In genomic region chr11:1034456-1035295, GRCh38 we compare ENCODE assay signal across 16 cellular contexts. TPM values are rescaled to one million over a fixed set of nuclear protein-coding genes. Genes with fewer than 3 reads are reported as not detected.
DNase-seq lines count a peak whose midpoint lies in the region; ATAC-seq, FAIRE-seq and TF ChIP-seq lines count a peak whose summit lies in the region.
"Had no signal": no experiment of that assay in that cellular context is flagged by ENCODE, and none has a peak within 500 bp of the region (broad histone marks: within the 10 kb centered on the region; RNA-seq: fewer than 3 reads in every experiment).

No MANE protein-coding gene starts in this region.

- H3K27me3 Mint-ChIP-seq in naive thymus-derived CD8-positive, alpha-beta T cell: peaks cover 0 to 2% (median 0%) of the 10 kb centered on the region in 5 donors
- H3K27me3 Mint-ChIP-seq: CD4-positive, alpha-beta memory T cell; IgD-negative memory B cell had no signal

- H3K4me1 ChIP-seq in H1 (replicated peaks in 1 of 4; ENCODE audit: control insufficient read depth in 3 of 4, insufficient read depth in 4 of 4, low read length in 3 of 4): peaks cover 0 to 2% (median 0%) of the 10 kb centered on the region in 4 experiments; a peak in 2 of 7 replicates
- peaks cover 0 to 9% of the 10 kb centered on the region in 2 donors for H3K4me1 ChIP-seq in neuronal stem cell (ENCODE audit: control insufficient read depth in 2 of 2, insufficient read depth in 1 of 2, low read depth in 1 of 2, low read length in 2 of 2)
- H3K4me1 ChIP-seq: A549, BE2C had no signal

- H3K79me1 ChIP-seq in H1 (ENCODE audit: low read depth, low read length): peaks cover 4% of the 10 kb centered on the region; the same call in 1 of the 2 replicates
- no peaks in the 10 kb centered on the region for H3K79me1 ChIP-seq in neuronal stem cell (ENCODE audit: low read depth, low read length)

- 90% methylated on average over 19 of the region's 39 CpGs; no CpG with 5 or more reads in 1 of the 2 experiments for WGBS in H1 (ENCODE audit: extremely low coverage in 1 of 2, insufficient coverage in 1 of 2, insufficient read length in 1 of 2, insufficient replicate concordance in 2 of 2, low coverage in 1 of 2, low lambda C conversion rate in 2 of 2, missing lambda C conversion rate in 1 of 2), 2 experiments
- WGBS in neuronal stem cell (ENCODE audit: extremely low coverage in 2 of 2, insufficient read length in 2 of 2, insufficient replicate concordance in 1 of 2), 2 donors: no CpG with 5 or more reads among the region's 39 CpGs

- H3K56ac ChIP-seq in H1 (replicated peaks; ENCODE audit: insufficient read length, low read depth, low read length): no peak overlapping the region

- H2BK20ac ChIP-seq in H1 (ENCODE audit: low read length): no peak overlapping the region

- H3K27ac ChIP-seq in H1 (ENCODE audit: low read depth, low read length) (no peak overlapping the region), neuronal stem cell (replicated peaks; ENCODE audit: low read length) (no peak overlapping the region)
- H3K27ac ChIP-seq: A549, C4-2B had no signal

- H2BK15ac ChIP-seq in H1 (ENCODE audit: low read length) (no peak overlapping the region), neuronal stem cell (ENCODE audit: low read length) (peak overlapping the region; percentile 99)

- H2AFZ ChIP-seq in H1 (ENCODE audit: low read length) (no peak overlapping the region), neuronal stem cell (ENCODE audit: low read length) (no peak overlapping the region)

- H3K4me1 Mint-ChIP-seq in naive thymus-derived CD8-positive, alpha-beta T cell: peaks cover 0 to 6% (median 0%) of the 10 kb centered on the region in 4 donors
- H3K4me1 Mint-ChIP-seq: IgD-negative memory B cell had no signal

- ATAC-seq in naive thymus-derived CD8-positive, alpha-beta T cell: no peak
- ATAC-seq in HG03442 (IDR thresholded peaks at IDR 0.05; ENCODE audit: unreplicated experiment): no peak
- ATAC-seq: A549 had no signal

- no peak overlapping the region for H3K4me2 ChIP-seq in H1 (ENCODE audit: insufficient read depth in 1 of 2, low read depth in 2 of 2, low read length in 2 of 2)
- no peak overlapping the region for H3K4me2 ChIP-seq in neuronal stem cell (ENCODE audit: insufficient read depth, low read length, poor library complexity, severe bottlenecking)
- H3K4me2 ChIP-seq: A549 had no signal

- DNase-seq in 8988T (peak; percentile 61), H7 (peak; percentile 92), H1 (ENCODE audit: low read depth in 1 of 2, low spot score in 2 of 2) (no peak), neuronal stem cell (ENCODE audit: low spot score) (no peak), iPS-NIHi7 (ENCODE audit: extremely low spot score) (no peak)
- DNase-seq in naive thymus-derived CD8-positive, alpha-beta T cell: no peak
- DNase-seq: BE2C; CD4-positive, alpha-beta memory T cell; GF-D8 had no signal

- H2AK5ac ChIP-seq in H1 (ENCODE audit: low read depth, low read length) (no peak overlapping the region), neuronal stem cell (ENCODE audit: low read depth, low read length) (peak overlapping the region; percentile 64)

- POLR2A ChIA-PET in H1 (lab: Charles Lee; ENCODE audit: partially characterized antibody): interaction anchor here (1.0 to 1.3 kb wide), 2 partner anchors 17 to 123 kb away, joined by 3 read pairs; no protein-coding TSS in a partner anchor
- POLR2A ChIA-PET in naive thymus-derived CD8-positive, alpha-beta T cell (lab: Charles Lee): no interaction called here

- H2BK12ac ChIP-seq in H1 (ENCODE audit: low read depth, low read length) (no peak overlapping the region), neuronal stem cell (ENCODE audit: low read length) (peak overlapping the region; percentile 73)

- peak overlapping the region; percentile 68; the same call in 1 of the 2 replicates for H4K8ac ChIP-seq in H1 (ENCODE audit: extremely low read depth, insufficient read depth, low read length)
- H4K8ac ChIP-seq in neuronal stem cell (ENCODE audit: low read depth, low read length): peak overlapping the region; percentile 72

- H3K4ac ChIP-seq in H1 (replicated peaks; ENCODE audit: insufficient read length, low read depth, low read length) (no peak overlapping the region), neuronal stem cell (ENCODE audit: low read length) (peak overlapping the region; percentile 23)

- FAIRE-seq in H1 (lab: Jason Lieb, UNC): no peak
- FAIRE-seq: A549, H54 had no signal

- H3K4me3 ChIP-seq in H7 (ENCODE audit: insufficient read depth, low read depth, low read length) (no peak overlapping the region), H1 (ENCODE audit: extremely low read depth in 1 of 4, insufficient read depth in 2 of 4, low read depth in 3 of 4, low read length in 4 of 4) (no peak overlapping the region), neuronal stem cell (ENCODE audit: low read length in 2 of 2) (no peak overlapping the region)
- H3K4me3 ChIP-seq: A549 had no signal

- H2BK120ac ChIP-seq in H1 (replicated peaks; ENCODE audit: low read depth, low read length) (no peak overlapping the region), neuronal stem cell (ENCODE audit: low read depth, low read length) (peak overlapping the region; percentile 72)

- no peak overlapping the region for H3K27ac Mint-ChIP-seq in naive thymus-derived CD8-positive, alpha-beta T cell
- H3K27ac Mint-ChIP-seq: CD4-positive, alpha-beta memory T cell; IgD-negative memory B cell had no signal

- H3K36me3 Mint-ChIP-seq in naive thymus-derived CD8-positive, alpha-beta T cell: no peaks in the 10 kb centered on the region
- H3K36me3 Mint-ChIP-seq: CD4-positive, alpha-beta memory T cell; IgD-negative memory B cell had no signal

- TF ChIP-seq EP300 in H1 (IDR thresholded peaks at IDR 0.05; ENCODE audit: borderline replicate concordance in 1 of 2, low read depth in 2 of 2, low read length in 2 of 2): no peak

- no peaks in the 10 kb centered on the region for H3K79me2 ChIP-seq in H1 (ENCODE audit: control insufficient read depth in 1 of 2, insufficient read depth in 2 of 2, low read length in 2 of 2)

- no peak overlapping the region for H3K9ac ChIP-seq in H1 (replicated peaks in 1 of 4; ENCODE audit: extremely low read depth in 1 of 4, low read depth in 3 of 4, low read length in 3 of 4)
- peak overlapping the region; percentile 50 for H3K9ac ChIP-seq in neuronal stem cell (ENCODE audit: low read depth, low read length, poor library complexity)

- H3K9me3 ChIP-seq in H1 (ENCODE audit: insufficient read depth in 2 of 2, low read depth in 1 of 2, low read length in 1 of 2) (no peaks in the 10 kb centered on the region), neuronal stem cell (replicated peaks in 1 of 2; ENCODE audit: control insufficient read depth in 2 of 2, insufficient read depth in 1 of 2, low read depth in 1 of 2, low read length in 2 of 2) (peaks cover 0 to 7% of the 10 kb centered on the region in 2 donors)
- H3K9me3 ChIP-seq: A549, BE2C had no signal

- H3K14ac ChIP-seq in H1 (ENCODE audit: insufficient read length) (no peak overlapping the region), neuronal stem cell (ENCODE audit: low read length) (peak overlapping the region; percentile 94)

- H4K91ac ChIP-seq in H1 (replicated peaks; ENCODE audit: insufficient read length, low read length) (peak overlapping the region; percentile 15), neuronal stem cell (ENCODE audit: low read depth, low read length, poor library complexity) (no peak overlapping the region)

- TF ChIP-seq RAD21 in H1 (IDR thresholded peaks at IDR 0.05 in 1 of 2, conservative IDR thresholded peaks at IDR 0.05 in 1 of 2; ENCODE audit: low read depth in 2 of 2, low read length in 2 of 2): no peak

- no peak overlapping the region for H3K18ac ChIP-seq in H1 (ENCODE audit: extremely low read depth, low read length)
- H3K18ac ChIP-seq in neuronal stem cell (ENCODE audit: low read length): peak overlapping the region; percentile 84

- H3K36me3 ChIP-seq in H7 (replicated peaks; ENCODE audit: control insufficient read depth, insufficient read depth, low read length) (no peaks in the 10 kb centered on the region), H1 (ENCODE audit: control insufficient read depth in 2 of 4, insufficient read depth in 4 of 4, low read length in 3 of 4) (no peaks in the 10 kb centered on the region), neuronal stem cell (replicated peaks in 1 of 2; ENCODE audit: control insufficient read depth in 2 of 2, insufficient read depth in 2 of 2, low read length in 2 of 2) (no peaks in the 10 kb centered on the region)
- H3K36me3 ChIP-seq: BE2C had no signal

- H3K23me2 ChIP-seq in H1 (ENCODE audit: low read depth, low read length): peaks cover 7% of the 10 kb centered on the region

- no peaks in the 10 kb centered on the region for H3K9me3 Mint-ChIP-seq in naive thymus-derived CD8-positive, alpha-beta T cell

- H2BK5ac ChIP-seq in H1 (ENCODE audit: low read depth, low read length): no peak overlapping the region
- peak overlapping the region; percentile 87 for H2BK5ac ChIP-seq in neuronal stem cell (ENCODE audit: low read length)

- no peak for TF ChIP-seq CTCF in H1 (IDR thresholded peaks at IDR 0.05; ENCODE audit: control extremely low read depth in 1 of 3, insufficient read depth in 1 of 3, low read depth in 1 of 3, low read length in 3 of 3)

- no peak overlapping the region for H3K4me3 Mint-ChIP-seq in naive thymus-derived CD8-positive, alpha-beta T cell
- H3K4me3 Mint-ChIP-seq: IgD-negative memory B cell had no signal

- no peak overlapping the region for H4K5ac ChIP-seq in H1 (ENCODE audit: insufficient read length, low read depth, low read length)

- TF ChIP-seq POLR2A in H1 (IDR thresholded peaks at IDR 0.05; ENCODE audit: control extremely low read depth in 1 of 2, low read depth in 2 of 2, low read length in 2 of 2): no peak

- peaks cover 0 to 12% of the 10 kb centered on the region in 2 experiments for H4K20me1 ChIP-seq in H1 (replicated peaks in 1 of 2; ENCODE audit: control insufficient read depth in 1 of 2, insufficient read depth in 2 of 2, low read length in 2 of 2)

- no peak overlapping the region for H3K23ac ChIP-seq in H1 (ENCODE audit: insufficient read length)
- H3K23ac ChIP-seq in neuronal stem cell (ENCODE audit: low read depth, low read length, poor library complexity): peak overlapping the region; percentile 89

- H3K27me3 ChIP-seq in H7 (ENCODE audit: control insufficient read depth, insufficient read depth, low read length) (no peaks in the 10 kb centered on the region), H1 (replicated peaks in 1 of 4; ENCODE audit: control insufficient read depth in 3 of 4, extremely low read depth in 1 of 4, insufficient read depth in 3 of 4, low read length in 3 of 4) (no peaks in the 10 kb centered on the region), neuronal stem cell (ENCODE audit: control insufficient read depth in 3 of 3, insufficient read depth in 3 of 3, low read depth in 1 of 3, low read length in 3 of 3) (peaks cover 0 to 2% (median 2%) of the 10 kb centered on the region in 3 experiments)
- H3K27me3 ChIP-seq: BE2C had no signal

- CTCF ChIA-PET in H1 (lab: Charles Lee; ENCODE audit: partially characterized antibody): interaction anchor here (0.6 to 3.7 kb wide), 5 partner anchors 26 to 847 kb away, joined by 3 to 10 read pairs (median 4); no protein-coding TSS in a partner anchor

RNA-seq across cellular contexts. Expression of gene MUC6, which starts 1.8 kb away (rescaled TPM):
- not detected in 2 replicates for total RNA-seq in H7 (2014; rRNA removed; shearing (Covaris generic))
- not detected in 2 replicates for total RNA-seq in H1 (2021; fragmentation: NEBNext Ultra II Directional; extraction: Animal tissue kit (Norgen Biotek cat#: 25700))
- polyA plus RNA-seq in H1 (2011; rRNA removed): 0.09 TPM in 1 of 2 replicates, not detected in the other
- not detected for polyA plus RNA-seq in H1 (2011; cell fraction: cytosol; rRNA removed)
- polyA plus RNA-seq in H1 (2011; cell fraction: nucleus; rRNA removed): not detected
- 0.24 to 1.1 TPM (median 0.29 TPM) in 4 replicates for polyA plus RNA-seq in H1 (2012, experiment 1 of 2)
- 0.03 TPM for polyA plus RNA-seq in H1 (2012, experiment 2 of 2)
- polyA plus RNA-seq in H1 (2013, experiment 1 of 2): under 0.01 TPM
- not detected for polyA plus RNA-seq in H1 (2013, experiment 2 of 2)
- polyA minus RNA-seq in H1 (2011; rRNA and poly(A)+ RNA removed): not detected in 2 replicates
- not detected for polyA minus RNA-seq in H1 (2011; cell fraction: cytosol; rRNA and poly(A)+ RNA removed)
- not detected for polyA minus RNA-seq in H1 (2011; cell fraction: nucleus; rRNA and poly(A)+ RNA removed)
- polyA plus RNA-seq in neuronal stem cell (2013, experiment 1 of 2): not detected
- not detected for polyA plus RNA-seq in neuronal stem cell (2013, experiment 2 of 2)
- not detected for total RNA-seq in naive thymus-derived CD8-positive, alpha-beta T cell
- not detected for polyA plus RNA-seq in naive thymus-derived CD8-positive, alpha-beta T cell
- total RNA-seq: CD4-positive, alpha-beta memory T cell; HT1080 had no signal
- polyA plus RNA-seq: A549, AG04450, IgD-negative memory B cell had no signal

RNA-seq across cellular contexts. Expression of gene MUC2, which starts 40.0 kb away (rescaled TPM):
- not detected in 2 replicates for total RNA-seq in H7 (2014; rRNA removed; shearing (Covaris generic))
- not detected in 2 replicates for total RNA-seq in H1 (2021; fragmentation: NEBNext Ultra II Directional; extraction: Animal tissue kit (Norgen Biotek cat#: 25700))
- not detected in 2 replicates for polyA plus RNA-seq in H1 (2011; rRNA removed)
- not detected for polyA plus RNA-seq in H1 (2011; cell fraction: cytosol; rRNA removed)
- not detected for polyA plus RNA-seq in H1 (2011; cell fraction: nucleus; rRNA removed)
- polyA plus RNA-seq in H1 (2012, experiment 1 of 2): 0.01 to 0.04 TPM in 2 of 4 replicates, not detected in the others
- not detected for polyA plus RNA-seq in H1 (2012, experiment 2 of 2)
- 0.02 TPM for polyA plus RNA-seq in H1 (2013, experiment 1 of 2)
- under 0.01 TPM for polyA plus RNA-seq in H1 (2013, experiment 2 of 2)
- polyA minus RNA-seq in H1 (2011; rRNA and poly(A)+ RNA removed): not detected in 2 replicates
- not detected for polyA minus RNA-seq in H1 (2011; cell fraction: cytosol; rRNA and poly(A)+ RNA removed)
- polyA minus RNA-seq in H1 (2011; cell fraction: nucleus; rRNA and poly(A)+ RNA removed): not detected
- not detected for polyA plus RNA-seq in neuronal stem cell (2013, experiment 1 of 2)
- under 0.01 TPM for polyA plus RNA-seq in neuronal stem cell (2013, experiment 2 of 2)
- not detected for total RNA-seq in naive thymus-derived CD8-positive, alpha-beta T cell
- polyA plus RNA-seq in naive thymus-derived CD8-positive, alpha-beta T cell: not detected
- total RNA-seq: CD4-positive, alpha-beta memory T cell; HT1080 had no signal
- polyA plus RNA-seq: AG04450; CD4-positive, alpha-beta memory T cell; IgD-negative memory B cell had no signal

Comparison
In these comparisons a context has a peak if more than half of its experiments do, and no peak if none do; other contexts are left out.
1. DNase-seq: peak in 8988T (single experiment) and H7 (single experiment); none in H1 (0 of 2), neuronal stem cell (single experiment), iPS-NIHi7 (single experiment) and naive thymus-derived CD8-positive, alpha-beta T cell (0 of 10).